16 cellular contexts compared by ENCODE assay signal in genomic region chr4:176526704-176527103, GRCh38.
A peak's percentile ranks its signal among the peaks of the same experiment; 100 is the strongest.
DNase-seq lines count a peak whose midpoint lies in the region; ATAC-seq and TF ChIP-seq lines count a peak whose summit lies in the region.
"Had no signal": no experiment of that assay in that cellular context is flagged by ENCODE, and none has a peak within 500 bp of the region (broad histone marks: within the 10 kb centered on the region; RNA-seq: fewer than 3 reads in every experiment).

No MANE protein-coding gene starts in this region.

- dilution Hi-C loops in IMR-90 (cut with HindIII; ENCODE audit: low sequenced_read_pairs, unreplicated experiment) = no loop called here

- no peak overlapping the region for H3K27ac ChIP-seq in IMR-90 (ENCODE audit: insufficient read depth, low read length)
- H3K27ac ChIP-seq: C4-2B had no signal

- no peaks in the 10 kb centered on the region for H3K27me3 ChIP-seq in IMR-90 (ENCODE audit: control insufficient read depth, insufficient read depth, low read length)
- H3K27me3 ChIP-seq: BE2C had no signal

- H3K36me3 Mint-ChIP-seq in nephron progenitor cell (ENCODE audit: low read depth) = no peaks in the 10 kb centered on the region
- H3K36me3 Mint-ChIP-seq in activated T-cell treated with anti-CD3 and anti-CD28 coated beads, Interleukin-2, amount 50 U/mL, for 4 hours (ENCODE audit: insufficient read depth) = no peaks in the 10 kb centered on the region
- H3K36me3 Mint-ChIP-seq: CD4-positive, alpha-beta memory T cell had no signal

- H2AK9ac ChIP-seq in IMR-90 (replicated peaks; ENCODE audit: low read depth, low read length, poor library complexity) = no peak overlapping the region

- no peak overlapping the region for H2BK15ac ChIP-seq in IMR-90 (ENCODE audit: low read depth, low read length)

- TF ChIP-seq CTCF in IMR-90 (conservative IDR thresholded peaks at IDR 0.05; ENCODE audit: low read depth, low read length) (no peak), nephron progenitor cell (IDR thresholded peaks at IDR 0.05) (no peak)

- H3K79me1 ChIP-seq in IMR-90 (ENCODE audit: low read depth in 1 of 2, low read length in 2 of 2) = no peaks in the 10 kb centered on the region

- H3K9ac ChIP-seq in IMR-90 (ENCODE audit: low read depth, low read length) = no peak overlapping the region

- no peak overlapping the region for H2BK120ac ChIP-seq in IMR-90 (ENCODE audit: low read depth, low read length)

- H3K4me1 Mint-ChIP-seq in nephron progenitor cell = peaks cover 53% of the 10 kb centered on the region
- H3K4me1 Mint-ChIP-seq in activated T-cell treated with anti-CD3 and anti-CD28 coated beads, Interleukin-2, amount 50 U/mL, for 4 hours (ENCODE audit: low read depth) = no peaks in the 10 kb centered on the region
- H3K4me1 Mint-ChIP-seq: CD4-positive, alpha-beta memory T cell; H9; IgD-negative memory B cell had no signal

- H2BK20ac ChIP-seq in IMR-90 (ENCODE audit: low read depth, low read length) = no peak overlapping the region

- in situ Hi-C loops in IMR-90 (cut with MboI; ENCODE audit: low sequenced_read_pairs) = no loop called here

- H2BK5ac ChIP-seq in IMR-90 (ENCODE audit: low read depth, low read length, poor library complexity, severe bottlenecking) = no peak overlapping the region

- H3K9me3 Mint-ChIP-seq in nephron progenitor cell = peaks cover 4% of the 10 kb centered on the region
- H3K9me3 Mint-ChIP-seq in activated T-cell treated with anti-CD3 and anti-CD28 coated beads, Interleukin-2, amount 50 U/mL, for 4 hours = no peaks in the 10 kb centered on the region
- H3K9me3 Mint-ChIP-seq: H9 had no signal

- CTCF ChIA-PET in IMR-90 (lab: Yijun Ruan, JAX) = interaction anchor here (0.6 to 0.7 kb wide), 2 partner anchors 20 to 260 kb away, joined by 3 to 5 read pairs; no protein-coding TSS in a partner anchor

- H3K14ac ChIP-seq in IMR-90 (replicated peaks; ENCODE audit: low read depth, low read length) = 0 out of 2 replicates have a peak overlapping the region, but pooled peaks have one; percentile 53

- no peaks in the 10 kb centered on the region for H3K9me3 ChIP-seq in IMR-90 (ENCODE audit: control insufficient read depth, insufficient read depth, low read length)
- H3K9me3 ChIP-seq: BE2C had no signal

- TF ChIP-seq POLR2A in IMR-90 (IDR thresholded peaks at IDR 0.05; ENCODE audit: low read depth, low read length) = no peak

- no peak for ATAC-seq in IMR-90 (ENCODE audit: low read depth)
- no peak for ATAC-seq in activated T-cell treated with anti-CD3 and anti-CD28 coated beads, Interleukin-2, amount 50 U/mL, for 4 hours
- ATAC-seq in HG03432 (IDR thresholded peaks at IDR 0.05; ENCODE audit: unreplicated experiment) = no peak
- ATAC-seq in HG02571 (IDR thresholded peaks at IDR 0.05; ENCODE audit: unreplicated experiment) = no peak

- no peak for TF ChIP-seq RAD21 in IMR-90 (IDR thresholded peaks at IDR 0.05; ENCODE audit: low read length)

- no peak overlapping the region for H3K4me3 ChIP-seq in IMR-90 (ENCODE audit: insufficient read depth, low read depth, low read length)

- H3K27me3 Mint-ChIP-seq in nephron progenitor cell (ENCODE audit: low read depth, poor library complexity) = peaks cover 3% of the 10 kb centered on the region
- H3K27me3 Mint-ChIP-seq in activated T-cell treated with anti-CD3 and anti-CD28 coated beads, Interleukin-2, amount 50 U/mL, for 4 hours (ENCODE audit: low read depth) = no peaks in the 10 kb centered on the region
- H3K27me3 Mint-ChIP-seq: CD4-positive, alpha-beta memory T cell; IgD-negative memory B cell had no signal

- H3K36me3 ChIP-seq in IMR-90 (ENCODE audit: control insufficient read depth, insufficient read depth, low read length) = no peaks in the 10 kb centered on the region
- H3K36me3 ChIP-seq: BE2C had no signal

- no TSS peak for BruUV-seq in IMR-90 (replicated peaks; lab: Mats Ljungman, UMichigan)

- no peaks in the 10 kb centered on the region for H3K9me1 ChIP-seq in IMR-90 (ENCODE audit: insufficient read depth, low read length)

- no peak overlapping the region for H3K18ac ChIP-seq in IMR-90 (ENCODE audit: low read depth, low read length)

- H2AK5ac ChIP-seq in IMR-90 (ENCODE audit: low read depth, low read length) = no peak overlapping the region

- no peak overlapping the region for H2AFZ ChIP-seq in IMR-90 (replicated peaks; ENCODE audit: low read length, poor library complexity)

- no peaks in the 10 kb centered on the region for H3K4me1 ChIP-seq in IMR-90 (ENCODE audit: control insufficient read depth, insufficient read depth, low read length)
- H3K4me1 ChIP-seq: BE2C had no signal

- no peak overlapping the region for H4K91ac ChIP-seq in IMR-90 (ENCODE audit: insufficient read depth, low read depth, low read length)

- H3K4me3 Mint-ChIP-seq in nephron progenitor cell = peak overlapping the region; percentile 59
- no peak overlapping the region for H3K4me3 Mint-ChIP-seq in activated T-cell treated with anti-CD3 and anti-CD28 coated beads, Interleukin-2, amount 50 U/mL, for 4 hours
- H3K4me3 Mint-ChIP-seq: CD4-positive, alpha-beta memory T cell; H9; IgD-negative memory B cell had no signal

- H3K23ac ChIP-seq in IMR-90 (ENCODE audit: low read depth, low read length) = no peak overlapping the region

- intact Hi-C loops in IMR-90 (cut with micrococcal nuclease) = no loop called here

- no peak overlapping the region for H4K5ac ChIP-seq in IMR-90 (ENCODE audit: low read depth, low read length)

- H4K20me1 ChIP-seq in IMR-90 (ENCODE audit: insufficient read depth, low read length) = no peaks in the 10 kb centered on the region

- POLR2A ChIA-PET in IMR-90 (lab: Charles Lee; ENCODE audit: unreplicated experiment) = no interaction called here

- DNase-seq in IMR-90 (no peak), NCI-H69 (lab: John Stamatoyannopoulos, UW) (peak; percentile 39), nephron progenitor cell (peak; percentile 33), DMS114 treated with DMSO at 0.1 percent for 48 hours (lab: John Stamatoyannopoulos, UW; ENCODE audit: unreplicated experiment) (no peak)
- DNase-seq in activated T-cell treated with anti-CD3 and anti-CD28 coated beads, Interleukin-2, amount 50 U/mL, for 4 hours = no peak
- DNase-seq: BE2C; CD4-positive, alpha-beta memory T cell; DMS153; DMS79 treated with DMSO at 0.1 percent for 48 hours; EL; GOT3; H9 had no signal

- H3K56ac ChIP-seq in IMR-90 (ENCODE audit: extremely low read depth, insufficient read depth, low read length) = no peak overlapping the region

- peak overlapping the region; percentile 95 for H3K27ac Mint-ChIP-seq in nephron progenitor cell
- H3K27ac Mint-ChIP-seq: CD4-positive, alpha-beta memory T cell; H9; IgD-negative memory B cell had no signal

- no peak overlapping the region for H4K8ac ChIP-seq in IMR-90 (ENCODE audit: low read depth in 2 of 2, low read length in 2 of 2)

- H3K4ac ChIP-seq in IMR-90 (ENCODE audit: low read depth, low read length) = no peak overlapping the region

- no CpG with 5 or more reads among the region's 5 CpGs for WGBS in IMR-90 (ENCODE audit: extremely low coverage in 2 of 2, insufficient read length in 1 of 2), 2 experiments

- no peak overlapping the region for H3K4me2 ChIP-seq in IMR-90 (ENCODE audit: low read depth, low read length)

TF ChIP-seq in IMR-90, 13 proteins besides CTCF, POLR2A, EP300 and RAD21:
- TF ChIP-seq MXI1 (IDR thresholded peaks at IDR 0.05; ENCODE audit: borderline replicate concordance, low read depth, low read length) = no peak

Comparison
In these comparisons a context has a peak if more than half of its experiments do, and no peak if none do; other contexts are left out.
1. DNase-seq: peak in NCI-H69 (single experiment) and nephron progenitor cell (single experiment); none in IMR-90 (single experiment), activated T-cell treated with anti-CD3 and anti-CD28 coated beads, Interleukin-2, amount 50 U/mL, for 4 hours (single experiment) and DMS114 treated with DMSO at 0.1 percent for 48 hours (single experiment).